In genomic region chr4:106454581-106454980, GRCh38 we compare ENCODE assay signal across 21 cellular contexts.
"Had no signal": no experiment of that assay in that cellular context is flagged by ENCODE, and none has a peak within 500 bp of the region (broad histone marks: within the 10 kb centered on the region; RNA-seq: fewer than 3 reads in every experiment).

No MANE protein-coding gene starts in this region.

- H3K27me3 ChIP-seq: MG63, SJSA1 had no signal

- H3K9me3 ChIP-seq: MG63, SJSA1 had no signal

- ATAC-seq: HepG2 had no signal

- H3K27ac ChIP-seq: SJSA1, SK-N-MC had no signal

- FAIRE-seq: HepG2, RCC 7860 had no signal

- H3K4me1 ChIP-seq: SJSA1 had no signal

- DNase-seq: IMR-90, Karpas-422, KG1, MG63, NCI-H1092, NCI-H1105 treated with DMSO at 0.1 percent for 48 hours, NCI-H1417 treated with DMSO at 0.1 percent for 48 hours, NCI-H146, NCI-H1694 treated with DMSO at 0.1 percent for 48 hours, NCI-H1930, NCI-H2081, NCI-H2107, NCI-H2227 treated with DMSO at 0.1 percent for 48 hours, NCI-H526, Right ventricle myocardium superior, RPMI8226, SIG-M5 had no signal

- H3K36me3 ChIP-seq: MG63, SJSA1 had no signal

- H3K4me3 ChIP-seq: MG63, SJSA1, SK-N-MC had no signal
